ENCODE assay signal across 15 cellular contexts in genomic region chr9:121945849-121946248, GRCh38.
DNase-seq lines count a peak whose midpoint lies in the region; ATAC-seq and TF ChIP-seq lines count a peak whose summit lies in the region.
"Had no signal": no experiment of that assay in that cellular context is flagged by ENCODE, and none has a peak within 500 bp of the region (broad histone marks: within the 10 kb centered on the region; RNA-seq: fewer than 3 reads in every experiment).

No MANE protein-coding gene starts in this region.

- intact Hi-C loops in PC-3 (cut with micrococcal nuclease) (no loop called here), Right ventricle myocardium superior (cut with DNase I) (no loop called here)

- no TSS peak for BruUV-seq in PC-3 (replicated peaks; lab: Mats Ljungman, UMichigan)

- H3K36me3 ChIP-seq in PC-3 (ENCODE audit: low read depth, low read length) (peaks cover 17% of the 10 kb centered on the region), neural cell (ENCODE audit: insufficient read depth, low read length) (no peaks in the 10 kb centered on the region)

- H2AFZ ChIP-seq in PC-3 (ENCODE audit: low read length) (no peak overlapping the region), neural cell (ENCODE audit: low read depth, low read length) (no peak overlapping the region)

- peak overlapping the region; percentile 43 for H3K9ac ChIP-seq in PC-3 (ENCODE audit: low read length)
- no peak overlapping the region for H3K9ac ChIP-seq in neural cell (ENCODE audit: low read length)

- no peaks in the 10 kb centered on the region for H3K9me3 ChIP-seq in PC-3 (ENCODE audit: low read length)
- H3K9me3 ChIP-seq in neural cell (ENCODE audit: low read length) = no peaks in the 10 kb centered on the region
- H3K9me3 ChIP-seq: psoas muscle had no signal

- H3K4me1 ChIP-seq in PC-3 (ENCODE audit: insufficient read depth, low read length) = peaks cover 58% of the 10 kb centered on the region
- H3K4me1 ChIP-seq: psoas muscle had no signal

- peak overlapping the region; percentile 71 for H3K4me2 ChIP-seq in PC-3 (ENCODE audit: low read length)
- no peak overlapping the region for H3K4me2 ChIP-seq in neural cell (ENCODE audit: low read length)

- POLR2A ChIA-PET in PC-3 (lab: Charles Lee; ENCODE audit: unreplicated experiment) = no interaction called here

- H3K27me3 ChIP-seq in PC-3 (ENCODE audit: low read length) (no peaks in the 10 kb centered on the region), neural cell (ENCODE audit: insufficient read depth, low read depth, low read length) (no peaks in the 10 kb centered on the region)
- H3K27me3 ChIP-seq: dorsolateral prefrontal cortex had no signal

- H3K79me2 ChIP-seq in PC-3 (ENCODE audit: low read length) = peaks cover 79% of the 10 kb centered on the region
- H3K79me2 ChIP-seq in neural cell (replicated peaks; ENCODE audit: insufficient read depth, low read length) = no peaks in the 10 kb centered on the region

- no peak for TF ChIP-seq RAD21 in neural cell (conservative IDR thresholded peaks at IDR 0.05)

- TF ChIP-seq EP300 in neural cell (conservative IDR thresholded peaks at IDR 0.05; ENCODE audit: poor library complexity, severe bottlenecking) = no peak

- H3F3A ChIP-seq in PC-3 (ENCODE audit: low read length, unreplicated experiment) = no peaks in the 10 kb centered on the region
- H3F3A ChIP-seq in neural cell (ENCODE audit: insufficient read depth, low read length, poor library complexity, severe bottlenecking) = no peaks in the 10 kb centered on the region

- peak overlapping the region; percentile 85 for H3K27ac ChIP-seq in PC-3 (ENCODE audit: low read length)
- no peak overlapping the region for H3K27ac ChIP-seq in coronary artery
- peak overlapping the region; percentile 2 for H3K27ac ChIP-seq in neural cell (ENCODE audit: low read length)
- H3K27ac ChIP-seq: dorsolateral prefrontal cortex, psoas muscle had no signal

- peak; percentile 74 for ATAC-seq in PC-3
- ATAC-seq in Right ventricle myocardium superior (ENCODE audit: poor library complexity) = no peak
- no peak for ATAC-seq in HG03571 (IDR thresholded peaks at IDR 0.05; ENCODE audit: unreplicated experiment)
- ATAC-seq: left cardiac atrium, psoas muscle had no signal

- H3K9me2 ChIP-seq in PC-3 (replicated peaks; ENCODE audit: low read length) = no peaks in the 10 kb centered on the region
- H3K9me2 ChIP-seq in neural cell (ENCODE audit: insufficient read depth, low read length) = no peaks in the 10 kb centered on the region

- H3K4me3 ChIP-seq in PC-3 (ENCODE audit: low read length) (no peak overlapping the region), coronary artery (no peak overlapping the region), neural cell (ENCODE audit: low read length) (no peak overlapping the region)
- H3K4me3 ChIP-seq: dorsolateral prefrontal cortex, psoas muscle had no signal

- CTCF ChIA-PET in PC-3 (lab: Charles Lee) = no interaction called here

- no peaks in the 10 kb centered on the region for H4K20me1 ChIP-seq in PC-3 (ENCODE audit: low read length)
- H4K20me1 ChIP-seq in neural cell (ENCODE audit: insufficient read depth) = no peaks in the 10 kb centered on the region

- DNase-seq in Daoy (ENCODE audit: low read depth) = peak; percentile 84
- DNase-seq in PC-3 = peak; percentile 86
- peak; percentile 14 for DNase-seq in coronary artery (ENCODE audit: low spot score)
- DNase-seq in Right ventricle myocardium superior = no peak
- DNase-seq in effector CD4-positive, alpha-beta T cell = no peak
- no peak for DNase-seq in SK-N-DZ (ENCODE audit: low spot score)
- DNase-seq: activated CD8-positive, alpha-beta memory T cell treated with anti-CD3 and anti-CD28 coated beads, Interleukin-2, amount 50 U/mL, for 4 hours; dorsolateral prefrontal cortex; H7; left cardiac atrium; NCI-H2107; psoas muscle; stimulated activated CD4-positive, alpha-beta T cell treated with anti-CD3 and anti-CD28 coated beads, Interleukin-2, amount 100 ng/mL, for 24 hours had no signal

- no peak for TF ChIP-seq CTCF in PC-3 (conservative IDR thresholded peaks at IDR 0.05; ENCODE audit: low read depth, low read length)
- TF ChIP-seq CTCF in coronary artery (IDR thresholded peaks at IDR 0.05) = no peak
- TF ChIP-seq CTCF in neural cell (IDR thresholded peaks at IDR 0.05; ENCODE audit: poor library complexity, severe bottlenecking) = no peak

TF ChIP-seq in neural cell, 6 proteins besides CTCF, POLR2A, EP300 and RAD21:
- TF ChIP-seq MXI1 (conservative IDR thresholded peaks at IDR 0.05; ENCODE audit: poor library complexity, severe bottlenecking) = no peak
- no peak for TF ChIP-seq SMC3 (conservative IDR thresholded peaks at IDR 0.05; ENCODE audit: poor library complexity)
- TF ChIP-seq POLR2AphosphoS5 (IDR thresholded peaks at IDR 0.05) = no peak
- no peak for TF ChIP-seq EZH2 (IDR thresholded peaks at IDR 0.05; ENCODE audit: borderline replicate concordance, insufficient read depth, low read length, poor library complexity, severe bottlenecking)
- no peak for TF ChIP-seq TAF1 (IDR thresholded peaks at IDR 0.05; ENCODE audit: low read depth)
- TF ChIP-seq REST (IDR thresholded peaks at IDR 0.05; ENCODE audit: borderline replicate concordance) = no peak

Comparison
In these comparisons a context has a peak if more than half of its experiments do, and no peak if none do; other contexts are left out.
1. DNase-seq: peak in Daoy (single experiment), PC-3 (single experiment) and coronary artery (single experiment); none in Right ventricle myocardium superior (single experiment), effector CD4-positive, alpha-beta T cell (single experiment) and SK-N-DZ (single experiment).
2. H3K27ac ChIP-seq: peak in PC-3 (single experiment) and neural cell (single experiment); none in coronary artery (0 of 2).